Comparison of ENCODE assay signal across 19 cellular contexts in the genomic region with DNA sequence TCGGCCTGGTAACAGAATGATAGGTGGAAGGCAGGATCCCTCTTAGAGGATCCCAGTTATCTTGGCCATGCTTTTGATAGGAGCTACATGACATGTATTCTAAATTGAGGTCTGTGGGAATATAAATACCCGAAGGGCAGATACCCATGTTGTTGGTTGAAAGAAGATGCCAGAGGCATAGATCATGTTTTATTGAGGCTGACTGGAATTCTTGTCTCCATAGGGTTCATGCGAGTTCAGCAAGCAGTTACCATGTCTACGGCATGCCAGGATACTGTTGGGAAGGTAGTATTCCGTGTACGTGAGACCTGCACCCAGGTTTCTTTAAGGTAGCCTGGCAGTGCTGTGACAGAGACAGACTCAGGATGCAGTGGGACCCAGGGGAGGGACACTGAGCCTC.
"Had no signal": no experiment of that assay in that cellular context is flagged by ENCODE, and none has a peak within 500 bp of the region (broad histone marks: within the 10 kb centered on the region; RNA-seq: fewer than 3 reads in every experiment).

No MANE protein-coding gene starts in this region.

- H3K27me3 ChIP-seq: thyroid gland, upper lobe of right lung had no signal

- DNase-seq: activated CD4-positive, alpha-beta T cell treated with anti-CD3 and anti-CD28 coated beads for 1 hour; activated CD4-positive, alpha-beta T cell treated with anti-CD3 and anti-CD28 coated beads, Interleukin-2, amount 50 U/mL, for 4 hours; activated CD8-positive, alpha-beta memory T cell treated with anti-CD3 and anti-CD28 coated beads for 24 hours; activated CD8-positive, alpha-beta memory T cell treated with anti-CD3 and anti-CD28 coated beads, Interleukin-2, amount 50 U/mL, for 48 hours; activated naive CD4-positive, alpha-beta T cell treated with Interleukin-2 at 50 U/mL for 16 hours; activated naive CD8-positive, alpha-beta T cell treated with anti-CD3 and anti-CD28 coated beads for 36 hours; activated T-cell treated with anti-CD3 and anti-CD28 coated beads, Interleukin-2, amount 50 U/mL, for 48 hours; central memory CD4-positive, alpha-beta T cell; effector memory CD8-positive, alpha-beta T cell; foreskin melanocyte; hippocampal formation; kidney glomerular epithelial cell; occipital lobe; stimulated activated CD4-positive, alpha-beta T cell treated with anti-CD3 and anti-CD28 coated beads, Interleukin-4, amount 100 ng/mL, for 24 hours; stimulated activated naive CD8-positive, alpha-beta T cell treated with anti-CD3 and anti-CD28 coated beads, Interleukin-15, Interleukin-2, amounts not matched to agents 100 U/mL and 50 U/mL, for 24 hours; T-cell; thyroid gland; upper lobe of right lung; WERI-Rb-1 had no signal

- H3K4me3 ChIP-seq: thyroid gland, upper lobe of right lung had no signal

- H3K9me3 ChIP-seq: thyroid gland, upper lobe of right lung had no signal

- H3K27ac ChIP-seq: thyroid gland, upper lobe of right lung, WERI-Rb-1 had no signal

- H3K36me3 ChIP-seq: thyroid gland, upper lobe of right lung, WERI-Rb-1 had no signal
